7 cellular contexts compared by ENCODE assay signal in the genomic region with DNA sequence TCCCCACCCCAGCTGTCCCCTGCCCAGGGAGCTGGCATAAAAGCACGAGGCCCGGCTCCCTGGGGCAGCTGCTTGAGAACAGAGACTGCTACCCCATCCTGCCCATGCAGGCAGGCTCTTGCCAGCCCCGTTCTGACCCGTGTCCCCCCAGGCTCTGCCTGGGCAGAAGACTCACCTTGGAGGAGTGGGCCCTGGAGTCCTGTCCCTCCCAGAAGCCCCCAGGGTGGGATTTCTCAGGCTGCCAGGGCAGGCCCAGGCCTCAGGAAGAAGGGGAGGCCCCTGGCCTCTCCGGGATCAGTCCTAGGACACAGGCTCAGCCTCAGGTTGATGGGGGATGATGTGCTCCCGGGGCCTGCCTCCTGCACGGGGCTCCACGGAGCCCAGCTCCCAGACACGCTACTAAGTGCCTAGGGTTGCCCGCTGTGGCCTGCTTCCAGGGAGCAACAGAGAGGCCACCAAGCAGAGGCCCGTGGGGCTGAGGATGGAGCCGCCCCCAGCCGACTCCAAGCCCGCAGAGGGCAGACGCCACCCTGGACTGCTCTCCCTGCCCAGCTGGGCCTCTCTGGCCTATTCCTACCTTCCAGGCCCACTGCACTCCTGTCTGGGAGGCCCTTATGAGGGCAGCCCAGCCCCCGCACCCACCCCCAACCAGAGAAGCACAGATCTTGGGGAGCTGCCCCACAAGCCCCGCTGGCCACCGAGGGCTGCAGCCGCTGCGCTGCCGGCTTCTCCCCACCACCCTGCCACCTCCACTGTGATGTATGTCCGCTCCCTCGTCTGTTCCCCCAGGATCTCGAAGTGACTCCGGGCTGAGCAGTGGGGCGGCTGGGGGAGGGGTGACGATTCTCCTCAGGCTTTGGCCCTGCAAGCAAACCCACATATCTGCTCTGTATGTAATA. TPM values are rescaled to one million over a fixed set of nuclear protein-coding genes. Genes with fewer than 3 reads are reported as not detected.
DNase-seq lines count a peak whose midpoint lies in the region; ATAC-seq and TF ChIP-seq lines count a peak whose summit lies in the region.

No MANE protein-coding gene starts in this region.

- peak overlapping the region; percentile 47; the same call in 1 of the 2 replicates for H3K27ac Mint-ChIP-seq in GM23338

- no peak for ATAC-seq in GM23338
- ATAC-seq in RWPE2 (ENCODE audit: low read depth): no peak

- 52% methylated on average over 7 of the region's 27 CpGs for WGBS in esophagus muscularis mucosa
- WGBS in smooth muscle cell (ENCODE audit: low lambda C conversion rate): 92% methylated on average over 27 of the region's 27 CpGs

- H3K9ac ChIP-seq in smooth muscle cell (ENCODE audit: low read depth): no peak overlapping the region

- intact Hi-C loops in esophagus muscularis mucosa (cut with DNase I): loop anchor here (5.0 kb wide), 2 partner anchors 62 to 157 kb away; partner anchors contain the start of genes CRAMP1, IFT140 and MAPK8IP3

- no peaks in the 10 kb centered on the region for H3K9me2 ChIP-seq in GM23338 (ENCODE audit: insufficient read depth)

- H3K79me2 ChIP-seq in GM23338 (replicated peaks; ENCODE audit: insufficient read depth): peaks cover 10% of the 10 kb centered on the region
- H3K79me2 ChIP-seq in smooth muscle cell (ENCODE audit: low read depth): peaks cover 17% of the 10 kb centered on the region

- H3K36me3 Mint-ChIP-seq in GM23338 (ENCODE audit: low read depth): peaks cover 23% of the 10 kb centered on the region

- no peak for TF ChIP-seq EP300 in esophagus muscularis mucosa (IDR thresholded peaks at IDR 0.05)

- no peak for DNase-seq in GM23338 (ENCODE audit: low spot score)
- no peak for DNase-seq in RWPE2 (ENCODE audit: low spot score)
- no peak for DNase-seq in esophagus muscularis mucosa (ENCODE audit: extremely low spot score)
- no peak for DNase-seq in smooth muscle cell (lab: John Stamatoyannopoulos, UW; ENCODE audit: unreplicated experiment)
- DNase-seq in COLO668 (lab: John Stamatoyannopoulos, UW; ENCODE audit: unreplicated experiment): no peak
- no peak for DNase-seq in activated gamma-delta T cell treated with Interleukin-2 at 50 U/mL for 16 hours
- no peak for DNase-seq in foreskin melanocyte

- H3K27me3 Mint-ChIP-seq in GM23338 (ENCODE audit: insufficient read depth, low read depth, poor library complexity): peaks cover 27% of the 10 kb centered on the region

- peak overlapping the region; percentile 99 for H3K4me3 Mint-ChIP-seq in GM23338

- H3K4me1 ChIP-seq in GM23338 (ENCODE audit: insufficient read depth) (peaks cover 4% of the 10 kb centered on the region), RWPE2 (ENCODE audit: insufficient read depth, poor library complexity, severe bottlenecking) (peaks cover 4% of the 10 kb centered on the region), esophagus muscularis mucosa (peaks cover 31 to 50% (median 47%) of the 10 kb centered on the region in 4 donors), smooth muscle cell (ENCODE audit: low read depth) (peaks cover 20% of the 10 kb centered on the region)

- H3K4me3 ChIP-seq in GM23338 (peak overlapping the region; percentile 97), RWPE2 (ENCODE audit: severe bottlenecking) (peak overlapping the region; percentile 83), esophagus muscularis mucosa (peak overlapping the region; percentile 72 to 100 (median 88)), smooth muscle cell (peak overlapping the region; percentile 83)

- no peak overlapping the region for H3K27ac ChIP-seq in GM23338 (ENCODE audit: low read depth)
- peak overlapping the region; percentile 66 for H3K27ac ChIP-seq in RWPE2 (ENCODE audit: poor library complexity, severe bottlenecking)
- H3K27ac ChIP-seq in esophagus muscularis mucosa (replicated peaks in 1 of 4): peak overlapping the region; percentile 87 to 95 (median 90)
- peak overlapping the region; percentile 15 for H3K27ac ChIP-seq in smooth muscle cell (ENCODE audit: low read depth)

- H3K4me1 Mint-ChIP-seq in GM23338: peaks cover 8% of the 10 kb centered on the region

- H3K9me3 ChIP-seq in RWPE2 (ENCODE audit: severe bottlenecking): no peaks in the 10 kb centered on the region
- no peaks in the 10 kb centered on the region for H3K9me3 ChIP-seq in esophagus muscularis mucosa
- no peaks in the 10 kb centered on the region for H3K9me3 ChIP-seq in smooth muscle cell (replicated peaks; ENCODE audit: low read depth)

- no peak for TF ChIP-seq POLR2A in esophagus muscularis mucosa (IDR thresholded peaks at IDR 0.05; ENCODE audit: low read depth)

- H3K4me2 ChIP-seq in GM23338 (peak overlapping the region; percentile 96), smooth muscle cell (peak overlapping the region; percentile 100)

- peaks cover 14% of the 10 kb centered on the region; the same call in 1 of the 2 replicates for H3F3A ChIP-seq in GM23338 (replicated peaks; ENCODE audit: low read depth)
- peaks cover 8% of the 10 kb centered on the region for H3F3A ChIP-seq in smooth muscle cell (ENCODE audit: low read depth)

- H3K9me3 Mint-ChIP-seq in GM23338: peaks cover 4% of the 10 kb centered on the region; the same call in 1 of the 3 replicates

- H3K36me3 ChIP-seq in GM23338 (ENCODE audit: insufficient read depth) (no peaks in the 10 kb centered on the region), RWPE2 (ENCODE audit: low read depth) (peaks cover 18% of the 10 kb centered on the region), esophagus muscularis mucosa (peaks cover 38 to 53% (median 52%) of the 10 kb centered on the region in 4 donors), smooth muscle cell (ENCODE audit: low read depth) (no peaks in the 10 kb centered on the region)

- no peaks in the 10 kb centered on the region for H3K27me3 ChIP-seq in GM23338 (ENCODE audit: insufficient read depth)
- no peaks in the 10 kb centered on the region for H3K27me3 ChIP-seq in RWPE2 (ENCODE audit: insufficient read depth, poor library complexity, severe bottlenecking)
- no peaks in the 10 kb centered on the region for H3K27me3 ChIP-seq in esophagus muscularis mucosa
- H3K27me3 ChIP-seq in smooth muscle cell (ENCODE audit: low read depth): no peaks in the 10 kb centered on the region

- no peak overlapping the region for H2AFZ ChIP-seq in GM23338
- no peak overlapping the region for H2AFZ ChIP-seq in smooth muscle cell (ENCODE audit: low read depth)

- H4K20me1 ChIP-seq in GM23338 (replicated peaks; ENCODE audit: insufficient read depth) (no peaks in the 10 kb centered on the region; the same call in 1 of the 2 replicates), smooth muscle cell (ENCODE audit: low read depth) (peaks cover 23% of the 10 kb centered on the region)

- no peak for TF ChIP-seq CTCF in GM23338 (conservative IDR thresholded peaks at IDR 0.05; ENCODE audit: low read depth in 2 of 2)
- TF ChIP-seq CTCF in RWPE2 (IDR thresholded peaks at IDR 0.05; ENCODE audit: poor library complexity, severe bottlenecking): no peak
- no peak for TF ChIP-seq CTCF in esophagus muscularis mucosa (IDR thresholded peaks at IDR 0.05)
- no peak for TF ChIP-seq CTCF in smooth muscle cell (IDR thresholded peaks at IDR 0.05; ENCODE audit: borderline replicate concordance, insufficient read depth, poor library complexity, severe bottlenecking)

TF ChIP-seq in GM23338, 12 proteins besides CTCF, POLR2A, EP300 and RAD21 (continues in another document):
- TF ChIP-seq POLR2AphosphoS5 (IDR thresholded peaks at IDR 0.05; ENCODE audit: low read depth): peak; percentile 22
- TF ChIP-seq ZNF114 (CRISPR knock-in tag; IDR thresholded peaks at IDR 0.05): no peak
- TF ChIP-seq ZNF331 (CRISPR knock-in tag; IDR thresholded peaks at IDR 0.05; ENCODE audit: low read depth): no peak

RNA-seq across cellular contexts. Expression of gene NME3, which starts 1.7 kb away (rescaled TPM):
- 73.7 and 95.3 TPM in 2 replicates for total RNA-seq in GM23338 (2014; rRNA removed; shearing (Covaris generic))
- 130 and 153 TPM in 2 replicates for polyA plus RNA-seq in GM23338 (2016; fragmentation: Nextera tagmentation; extraction: Ambion mirVana)
- 100 to 1,000 TPM in 1 of 4 donors, 10 to 100 TPM in 3; 64.8 to 101 (median 83.7) TPM for total RNA-seq in esophagus muscularis mucosa
- total RNA-seq in smooth muscle cell: 38.0 and 56.7 TPM in 2 replicates
- polyA plus RNA-seq in smooth muscle cell: 85.4 and 94.3 TPM in 2 replicates

RNA-seq across cellular contexts. Expression of gene EME2, which starts 3.0 kb away (rescaled TPM):
- 15.0 and 17.3 TPM in 2 replicates for total RNA-seq in GM23338 (2014; rRNA removed; shearing (Covaris generic))
- polyA plus RNA-seq in GM23338 (2016; fragmentation: Nextera tagmentation; extraction: Ambion mirVana): 4.1 TPM in 2 replicates
- total RNA-seq in esophagus muscularis mucosa: 10 to 100 TPM in 1 of 4 donors, 1 to 10 TPM in 3; 5.5 to 10.4 (median 6.5) TPM
- total RNA-seq in smooth muscle cell: 3.6 and 4.4 TPM in 2 replicates
- 3.8 and 7.6 TPM in 2 replicates for polyA plus RNA-seq in smooth muscle cell

RNA-seq across cellular contexts. Expression of gene MRPS34, which starts 3.3 kb away (rescaled TPM):
- total RNA-seq in GM23338 (2014; rRNA removed; shearing (Covaris generic)): 223 and 248 TPM in 2 replicates
- polyA plus RNA-seq in GM23338 (2016; fragmentation: Nextera tagmentation; extraction: Ambion mirVana): 370 and 391 TPM in 2 replicates
- total RNA-seq in esophagus muscularis mucosa: 10 to 100 TPM; 47.1 to 75.2 (median 64.2) TPM
- total RNA-seq in smooth muscle cell: 56.7 and 62.9 TPM in 2 replicates
- polyA plus RNA-seq in smooth muscle cell: 111 and 122 TPM in 2 replicates

RNA-seq across cellular contexts. Expression of gene SPSB3, which starts 12.7 kb away (rescaled TPM):
- total RNA-seq in GM23338 (2014; rRNA removed; shearing (Covaris generic)): 34.7 and 42.8 TPM in 2 replicates
- polyA plus RNA-seq in GM23338 (2016; fragmentation: Nextera tagmentation; extraction: Ambion mirVana): 27.1 and 33.9 TPM in 2 replicates
- 100 to 1,000 TPM in 1 of 4 donors, 10 to 100 TPM in 3; 69.1 to 101 (median 78.6) TPM for total RNA-seq in esophagus muscularis mucosa
- total RNA-seq in smooth muscle cell: 23.0 and 25.1 TPM in 2 replicates
- 49.8 and 60.3 TPM in 2 replicates for polyA plus RNA-seq in smooth muscle cell

RNA-seq across cellular contexts. Expression of gene NUBP2, which starts 13.1 kb away (rescaled TPM):
- 143 and 175 TPM in 2 replicates for total RNA-seq in GM23338 (2014; rRNA removed; shearing (Covaris generic))
- polyA plus RNA-seq in GM23338 (2016; fragmentation: Nextera tagmentation; extraction: Ambion mirVana) (79.0 and 79.4 TPM in 2 replicates), smooth muscle cell (80.8 and 86.7 TPM in 2 replicates)
- total RNA-seq in esophagus muscularis mucosa (10 to 100 TPM; 82.7 to 93.8 (median 87.6) TPM), smooth muscle cell (32.9 and 48.0 TPM in 2 replicates)
